ENCODE assay signal across 24 cellular contexts in genomic region chr14:22164616-22165015, GRCh38.
DNase-seq lines count a peak whose midpoint lies in the region; ATAC-seq, FAIRE-seq and TF ChIP-seq lines count a peak whose summit lies in the region.
"Had no signal": no experiment of that assay in that cellular context is flagged by ENCODE, and none has a peak within 500 bp of the region (broad histone marks: within the 10 kb centered on the region; RNA-seq: fewer than 3 reads in every experiment).

No MANE protein-coding gene starts in this region.

- DNase-seq in IMR-90 (no peak), T-helper 17 cell (no peak), endothelial cell of umbilical vein (ENCODE audit: low read depth, low spot score) (peak; percentile 32), substantia nigra (lab: John Stamatoyannopoulos, UW) (no peak), CD1c-positive myeloid dendritic cell (ENCODE audit: extremely low spot score) (no peak)
- no peak for DNase-seq in activated CD4-positive, alpha-beta T cell treated with anti-CD3 and anti-CD28 coated beads for 4 hours
- DNase-seq: C1 segment of cervical spinal cord; Caco-2; CD8-positive, alpha-beta T cell; GDM1; HCEC 1CT; Karpas-422; MV-4-11; NCI-H1105; NCI-H1436 treated with DMSO at 0.1 percent for 48 hours; NCI-H1930; NCI-H446; NCI-H524 treated with DMSO at 0.1 percent for 48 hours; NCI-H774; RPMI8226; SHP77 treated with DMSO at 0.1 percent for 48 hours had no signal

- H3K27me3 ChIP-seq in IMR-90 (ENCODE audit: control insufficient read depth, insufficient read depth, low read length): no peaks in the 10 kb centered on the region; the same call in 1 of the 2 replicates
- peaks cover 3 to 9% of the 10 kb centered on the region in 2 experiments for H3K27me3 ChIP-seq in endothelial cell of umbilical vein (ENCODE audit: control insufficient read depth in 2 of 2, insufficient read depth in 2 of 2, low read length in 2 of 2)

- H3K23ac ChIP-seq in IMR-90 (ENCODE audit: low read depth, low read length): no peak overlapping the region

- H2BK15ac ChIP-seq in IMR-90 (ENCODE audit: low read depth, low read length): no peak overlapping the region; the same call in 2 of the 3 replicates

- ATAC-seq in IMR-90 (ENCODE audit: low read depth) (no peak), T-helper 17 cell (no peak), GM18870 (IDR thresholded peaks at IDR 0.05; ENCODE audit: unreplicated experiment) (no peak)
- ATAC-seq: CD8-positive, alpha-beta T cell; GM12878 had no signal

- H3K79me1 ChIP-seq in IMR-90 (ENCODE audit: low read depth in 1 of 2, low read length in 2 of 2): no peaks in the 10 kb centered on the region

- H2AK5ac ChIP-seq in IMR-90 (ENCODE audit: low read depth, low read length): no peak overlapping the region

- H3K9me3 ChIP-seq in IMR-90 (ENCODE audit: control insufficient read depth, insufficient read depth, low read length) (no peaks in the 10 kb centered on the region), T-helper 17 cell (ENCODE audit: control insufficient read depth, low read length, poor library complexity, severe bottlenecking) (no peaks in the 10 kb centered on the region), endothelial cell of umbilical vein (replicated peaks; ENCODE audit: control insufficient read depth, insufficient read depth, low read length) (no peaks in the 10 kb centered on the region)
- H3K9me3 ChIP-seq: Caco-2 had no signal

- H2AFZ ChIP-seq in IMR-90 (replicated peaks; ENCODE audit: low read length, poor library complexity) (no peak overlapping the region), endothelial cell of umbilical vein (ENCODE audit: low read depth, low read length) (no peak overlapping the region)

- H4K91ac ChIP-seq in IMR-90 (ENCODE audit: insufficient read depth, low read depth, low read length): no peak overlapping the region

- H4K20me1 ChIP-seq in IMR-90 (ENCODE audit: insufficient read depth, low read length) (no peaks in the 10 kb centered on the region), endothelial cell of umbilical vein (replicated peaks; ENCODE audit: control insufficient read depth, extremely low read depth, insufficient read depth, low read length) (no peaks in the 10 kb centered on the region)

- CTCF ChIA-PET in IMR-90 (lab: Yijun Ruan, JAX) (interaction anchor here (1.2 to 1.7 kb wide), 2 partner anchors 13 to 16 kb away, joined by 3 to 4 read pairs; no protein-coding TSS in a partner anchor), endothelial cell of umbilical vein (lab: Charles Lee) (interaction anchor here (0.9 to 3.4 kb wide), 7 partner anchors 14 to 251 kb away, joined by 3 to 75 read pairs (median 5); no protein-coding TSS in a partner anchor)

- peaks cover 2% of the 10 kb centered on the region for H3K4me1 Mint-ChIP-seq in T-helper 17 cell

- no peak overlapping the region for H2BK120ac ChIP-seq in IMR-90 (ENCODE audit: low read depth, low read length)

- H3K36me3 Mint-ChIP-seq in T-helper 17 cell (ENCODE audit: low read depth): no peaks in the 10 kb centered on the region

- H3K9me1 ChIP-seq in IMR-90 (ENCODE audit: insufficient read depth, low read length): peaks cover 3% of the 10 kb centered on the region; the same call in 1 of the 2 replicates
- no peaks in the 10 kb centered on the region for H3K9me1 ChIP-seq in endothelial cell of umbilical vein (replicated peaks; ENCODE audit: control insufficient read depth, extremely low read depth, insufficient read depth, low read length)

- H3K4me3 Mint-ChIP-seq in T-helper 17 cell: peak overlapping the region; percentile 25
- H3K4me3 Mint-ChIP-seq: CD8-positive, alpha-beta T cell had no signal

- no peak overlapping the region for H2AK9ac ChIP-seq in IMR-90 (replicated peaks; ENCODE audit: low read depth, low read length, poor library complexity)

- H3K36me3 ChIP-seq in IMR-90 (ENCODE audit: control insufficient read depth, insufficient read depth, low read length): no peaks in the 10 kb centered on the region
- no peaks in the 10 kb centered on the region for H3K36me3 ChIP-seq in endothelial cell of umbilical vein (ENCODE audit: control insufficient read depth in 2 of 2, extremely low read depth in 1 of 2, insufficient read depth in 2 of 2, low read length in 2 of 2)

- in situ Hi-C loops in IMR-90 (cut with MboI; ENCODE audit: low sequenced_read_pairs): loop anchor here (10.0 kb wide), 1 partner anchor 210 kb away; no protein-coding TSS in a partner anchor

- no peak overlapping the region for H4K8ac ChIP-seq in IMR-90 (ENCODE audit: low read depth in 2 of 2, low read length in 2 of 2)

- H3K4ac ChIP-seq in IMR-90 (ENCODE audit: low read depth, low read length): no peak overlapping the region

- FAIRE-seq in endothelial cell of umbilical vein (lab: Jason Lieb, UNC): peak; percentile 26
- FAIRE-seq: GM12878, H1 had no signal

- H4K5ac ChIP-seq in IMR-90 (ENCODE audit: low read depth, low read length): no peak overlapping the region

- H3K27ac Mint-ChIP-seq in T-helper 17 cell: no peak overlapping the region
- H3K27ac Mint-ChIP-seq: CD8-positive, alpha-beta T cell had no signal

- peaks cover 2% of the 10 kb centered on the region; the same call in 1 of the 2 replicates for H3K4me1 ChIP-seq in IMR-90 (ENCODE audit: control insufficient read depth, insufficient read depth, low read length)
- peaks cover 3% of the 10 kb centered on the region for H3K4me1 ChIP-seq in endothelial cell of umbilical vein (ENCODE audit: control insufficient read depth, extremely low read depth, insufficient read depth, low read length)

- no peaks in the 10 kb centered on the region for H3K79me2 ChIP-seq in endothelial cell of umbilical vein (ENCODE audit: control insufficient read depth, insufficient read depth, low read length)

- no peak overlapping the region; the same call in 1 of the 2 replicates for H3K14ac ChIP-seq in IMR-90 (replicated peaks; ENCODE audit: low read depth, low read length)

- POLR2A ChIA-PET in IMR-90 (lab: Charles Lee; ENCODE audit: unreplicated experiment) (no interaction called here), endothelial cell of umbilical vein (lab: Charles Lee) (no interaction called here)

- H2BK20ac ChIP-seq in IMR-90 (ENCODE audit: low read depth, low read length): 0 out of 2 replicates have a peak overlapping the region, but pooled peaks have one; percentile 57

- H3K56ac ChIP-seq in IMR-90 (ENCODE audit: extremely low read depth, insufficient read depth, low read length): no peak overlapping the region

- H3K27ac ChIP-seq in IMR-90 (ENCODE audit: insufficient read depth, low read length): no peak overlapping the region
- no peak overlapping the region for H3K27ac ChIP-seq in endothelial cell of umbilical vein (ENCODE audit: insufficient read depth, low read depth, low read length)
- H3K27ac ChIP-seq in substantia nigra (ENCODE audit: low read depth, low read length, poor library complexity, severe bottlenecking): no peak overlapping the region

- H3K4me3 ChIP-seq in IMR-90 (ENCODE audit: insufficient read depth, low read depth, low read length) (no peak overlapping the region), endothelial cell of umbilical vein (replicated peaks in 1 of 3; ENCODE audit: insufficient read depth in 1 of 3, low read depth in 1 of 3, low read length in 3 of 3) (no peak overlapping the region)
- H3K4me3 ChIP-seq: GM12878 had no signal

- H2BK5ac ChIP-seq in IMR-90 (ENCODE audit: low read depth, low read length, poor library complexity, severe bottlenecking): no peak overlapping the region

- H3K9ac ChIP-seq in IMR-90 (ENCODE audit: low read depth, low read length): no peak overlapping the region
- H3K9ac ChIP-seq in endothelial cell of umbilical vein (replicated peaks; ENCODE audit: extremely low read depth, insufficient read depth, low read length): no peak overlapping the region

- WGBS in IMR-90 (ENCODE audit: extremely low coverage in 2 of 2, insufficient read length in 1 of 2), 2 experiments: no CpG with 5 or more reads among the region's 3 CpGs

- TF ChIP-seq POLR2A in IMR-90 (IDR thresholded peaks at IDR 0.05; ENCODE audit: low read depth, low read length): no peak
- no peak for TF ChIP-seq POLR2A in endothelial cell of umbilical vein (IDR thresholded peaks at IDR 0.05; ENCODE audit: low read depth, low read length)

- TF ChIP-seq CTCF in IMR-90 (conservative IDR thresholded peaks at IDR 0.05; ENCODE audit: low read depth, low read length): no peak
- no peak for TF ChIP-seq CTCF in endothelial cell of umbilical vein (IDR thresholded peaks at IDR 0.05; ENCODE audit: extremely low read depth in 1 of 2, insufficient read depth in 1 of 2, low read depth in 1 of 2, low read length in 2 of 2)

- BruUV-seq in IMR-90 (replicated peaks; lab: Mats Ljungman, UMichigan) (no TSS peak), endothelial cell of umbilical vein (replicated peaks; lab: Mats Ljungman, UMichigan) (no TSS peak)

- no peak overlapping the region for H3K18ac ChIP-seq in IMR-90 (ENCODE audit: low read depth, low read length)

- intact Hi-C loops in IMR-90 (cut with micrococcal nuclease) (no loop called here), endothelial cell of umbilical vein (cut with micrococcal nuclease) (loop anchor here (2.0 kb wide), 1 partner anchor 30 kb away; no protein-coding TSS in a partner anchor)

- H3K4me2 ChIP-seq in IMR-90 (ENCODE audit: low read depth, low read length) (no peak overlapping the region), endothelial cell of umbilical vein (ENCODE audit: insufficient read depth, low read length) (no peak overlapping the region)

- H3K27me3 Mint-ChIP-seq in T-helper 17 cell: no peaks in the 10 kb centered on the region

- dilution Hi-C loops in IMR-90 (cut with HindIII; ENCODE audit: low sequenced_read_pairs, unreplicated experiment): no loop called here
- dilution Hi-C loops in endothelial cell of umbilical vein (cut with MboI; ENCODE audit: extremely low pct_ligation_motif_present, low sequenced_read_pairs): no loop called here

- TF ChIP-seq RAD21 in IMR-90 (IDR thresholded peaks at IDR 0.05; ENCODE audit: low read length): no peak

TF ChIP-seq in endothelial cell of umbilical vein, 7 proteins besides CTCF, POLR2A, EP300 and RAD21:
- TF ChIP-seq POLR2AphosphoS5 (IDR thresholded peaks at IDR 0.05; ENCODE audit: insufficient read depth, low read depth, low read length) (no peak), EZH2 (IDR thresholded peaks at IDR 0.05; ENCODE audit: borderline replicate concordance, low read depth, low read length, severe bottlenecking) (no peak), FOS (IDR thresholded peaks at IDR 0.05; ENCODE audit: borderline replicate concordance, insufficient read depth, low read length) (peak; percentile 47), GATA2 (IDR thresholded peaks at IDR 0.05; ENCODE audit: insufficient read depth, insufficient read length, low read depth, low read length) (peak; percentile 47), JUN (IDR thresholded peaks at IDR 0.05; ENCODE audit: borderline replicate concordance, insufficient read depth, insufficient read length, low read depth) (no peak), MYC (IDR thresholded peaks at IDR 0.05; ENCODE audit: low read depth, low read length) (no peak), MAX (IDR thresholded peaks at IDR 0.05; ENCODE audit: insufficient read depth, insufficient read length) (no peak)
TF ChIP-seq in endothelial cell of umbilical vein: peak in this region for 2.
